Comparison of ENCODE assay signal across 22 cellular contexts in genomic region chr5:172999351-172999973, GRCh38. TPM values are rescaled to one million over a fixed set of nuclear protein-coding genes. Genes with fewer than 3 reads are reported as not detected.
DNase-seq lines count a peak whose midpoint lies in the region; ATAC-seq, FAIRE-seq and TF ChIP-seq lines count a peak whose summit lies in the region.
"Had no signal": no experiment of that assay in that cellular context is flagged by ENCODE, and none has a peak within 500 bp of the region (broad histone marks: within the 10 kb centered on the region; RNA-seq: fewer than 3 reads in every experiment).

No MANE protein-coding gene starts in this region.

- TF ChIP-seq CTCF in bronchial epithelial cell (IDR thresholded peaks at IDR 0.05; ENCODE audit: insufficient read depth, low read length, severe bottlenecking): no peak

- H3K27ac ChIP-seq in CD4-positive, alpha-beta memory T cell (ENCODE audit: low read depth, low read length): no peak overlapping the region
- no peak overlapping the region for H3K27ac ChIP-seq in trophoblast cell (ENCODE audit: low read depth, low read length)
- H3K27ac ChIP-seq: SJSA1 had no signal

- no peak overlapping the region for H3K4me3 Mint-ChIP-seq in activated T-cell treated with anti-CD3 and anti-CD28 coated beads, Interleukin-2, amount 50 U/mL, for 24 hours
- no peak overlapping the region for H3K4me3 Mint-ChIP-seq in CD4-positive, alpha-beta memory T cell
- H3K4me3 Mint-ChIP-seq: effector memory CD8-positive, alpha-beta T cell; H9 had no signal

- H3K4ac ChIP-seq in trophoblast cell (ENCODE audit: low read depth, low read length): peak overlapping the region; percentile 46

- H3K9me3 Mint-ChIP-seq in activated T-cell treated with anti-CD3 and anti-CD28 coated beads, Interleukin-2, amount 50 U/mL, for 24 hours: no peaks in the 10 kb centered on the region
- no peaks in the 10 kb centered on the region for H3K9me3 Mint-ChIP-seq in CD4-positive, alpha-beta memory T cell
- H3K9me3 Mint-ChIP-seq: activated T-helper 2 cell treated with anti-CD3 and anti-CD28 coated beads, Interferon-gamma antibody, Interleukin-2, Interleukin-4, amounts not matched to agents 10 μg/mL and 5 μg/mL and 100 μg/mL, durations not matched to agents 14 hours and 24 hours and 36 hours; effector memory CD8-positive, alpha-beta T cell; H9; immature natural killer cell had no signal

- no peak overlapping the region for H3K4me3 ChIP-seq in CD4-positive, alpha-beta memory T cell (ENCODE audit: low read length in 2 of 2)
- H3K4me3 ChIP-seq in bronchial epithelial cell (ENCODE audit: low read depth, low read length): no peak overlapping the region
- H3K4me3 ChIP-seq in trophoblast cell (ENCODE audit: low read depth, low read length): no peak overlapping the region
- H3K4me3 ChIP-seq: heart right ventricle, SJSA1 had no signal

- intact Hi-C loops in CD4-positive, alpha-beta memory T cell (cut with micrococcal nuclease): no loop called here

- no peak for ATAC-seq in GM21390 (IDR thresholded peaks at IDR 0.05; ENCODE audit: unreplicated experiment)
- ATAC-seq: effector memory CD8-positive, alpha-beta T cell had no signal

- CTCF ChIA-PET in CD4-positive, alpha-beta memory T cell (lab: Charles Lee; ENCODE audit: partially characterized antibody): interaction anchor here (1.0 kb wide), 1 partner anchor 11 kb away, joined by 7 read pairs; no protein-coding TSS in a partner anchor

- H4K12ac ChIP-seq in trophoblast cell (ENCODE audit: low read depth, low read length): no peak overlapping the region

- DNase-seq in activated T-cell treated with anti-CD3 and anti-CD28 coated beads, Interleukin-2, amount 50 U/mL, for 24 hours: no peak
- DNase-seq in activated T-cell treated with anti-CD3 and anti-CD28 coated beads for 4 hours (no peak), bronchial epithelial cell (ENCODE audit: low read depth) (peak; percentile 41), trophoblast cell (peak; percentile 39 to 73), NCI-H2196 (lab: John Stamatoyannopoulos, UW; ENCODE audit: unreplicated experiment) (no peak)
- DNase-seq in CD4-positive, alpha-beta memory T cell: no peak
- no peak for DNase-seq in stimulated activated CD4-positive, alpha-beta T cell treated with anti-CD3 and anti-CD28 coated beads, Interleukin-4, amount 100 ng/mL, for 24 hours
- DNase-seq: amygdala; C1 segment of cervical spinal cord; DMS79; effector memory CD8-positive, alpha-beta T cell; H9; heart right ventricle; immature natural killer cell; NCI-H146; NCI-H748 treated with DMSO at 0.1 percent for 48 hours; OCI-M1; stimulated activated CD4-positive, alpha-beta T cell treated with anti-CD3 and anti-CD28 coated beads, Interleukin-1b, Interleukin-23, amount 100 ng/mL, for 48 hours; T-helper 2 cell had no signal

- H2BK12ac ChIP-seq in trophoblast cell (ENCODE audit: low read length): no peak overlapping the region

- H3K18ac ChIP-seq in trophoblast cell (ENCODE audit: low read length): no peak overlapping the region

- H3K4me1 ChIP-seq in CD4-positive, alpha-beta memory T cell (ENCODE audit: insufficient read depth, low read length): peaks cover 66% of the 10 kb centered on the region
- H3K4me1 ChIP-seq in trophoblast cell (ENCODE audit: control insufficient read depth in 1 of 2, insufficient read depth in 2 of 2, low read length in 2 of 2): no peaks in the 10 kb centered on the region
- H3K4me1 ChIP-seq: SJSA1 had no signal

- no peak overlapping the region for H4K91ac ChIP-seq in trophoblast cell (ENCODE audit: low read depth, low read length)

- no peak overlapping the region for H2BK120ac ChIP-seq in trophoblast cell (ENCODE audit: insufficient read depth, low read length, poor library complexity)

- no peak for FAIRE-seq in bronchial epithelial cell (lab: Jason Lieb, UNC)

- H3K79me2 ChIP-seq in trophoblast cell (ENCODE audit: control insufficient read depth, insufficient read depth, low read length, poor library complexity): peaks cover 2% of the 10 kb centered on the region

- no peak overlapping the region for H2AFZ ChIP-seq in trophoblast cell (ENCODE audit: insufficient read depth, low read length, poor library complexity)

- H3K27me3 ChIP-seq in CD4-positive, alpha-beta memory T cell (ENCODE audit: insufficient read depth, low read length): no peaks in the 10 kb centered on the region
- H3K27me3 ChIP-seq in bronchial epithelial cell (ENCODE audit: control insufficient read depth, insufficient read depth, low read length) (no peaks in the 10 kb centered on the region), trophoblast cell (ENCODE audit: insufficient read depth, low read length) (no peaks in the 10 kb centered on the region)
- H3K27me3 ChIP-seq: heart right ventricle, SJSA1 had no signal

- H3K14ac ChIP-seq in trophoblast cell (ENCODE audit: low read length): no peak overlapping the region

- peaks cover 78% of the 10 kb centered on the region for H3K4me1 Mint-ChIP-seq in activated T-cell treated with anti-CD3 and anti-CD28 coated beads, Interleukin-2, amount 50 U/mL, for 24 hours (ENCODE audit: low read depth)
- H3K4me1 Mint-ChIP-seq in CD4-positive, alpha-beta memory T cell: peaks cover 45 to 61% (median 54%) of the 10 kb centered on the region in 4 donors

- H3K9ac ChIP-seq in trophoblast cell (ENCODE audit: low read length): no peak overlapping the region

- H3K27me3 Mint-ChIP-seq in activated T-cell treated with anti-CD3 and anti-CD28 coated beads, Interleukin-2, amount 50 U/mL, for 24 hours: no peaks in the 10 kb centered on the region
- H3K27me3 Mint-ChIP-seq in CD4-positive, alpha-beta memory T cell: no peaks in the 10 kb centered on the region
- H3K27me3 Mint-ChIP-seq: effector memory CD8-positive, alpha-beta T cell had no signal

- H2AK5ac ChIP-seq in trophoblast cell (ENCODE audit: low read length): no peak overlapping the region

- H3K23ac ChIP-seq in trophoblast cell (ENCODE audit: low read length): no peak overlapping the region

- H4K8ac ChIP-seq in trophoblast cell (ENCODE audit: low read depth, low read length): no peak overlapping the region

- no CpG with 5 or more reads among the region's 3 CpGs for WGBS in trophoblast cell (ENCODE audit: extremely low coverage, insufficient coverage, insufficient read length)

- H2BK5ac ChIP-seq in trophoblast cell (ENCODE audit: low read depth, low read length, poor library complexity): no peak overlapping the region

- no peaks in the 10 kb centered on the region for H3K9me3 ChIP-seq in CD4-positive, alpha-beta memory T cell (ENCODE audit: control insufficient read depth in 1 of 2, low read length in 2 of 2)
- peaks cover 1% of the 10 kb centered on the region for H3K9me3 ChIP-seq in trophoblast cell (ENCODE audit: insufficient read depth, low read depth, low read length)
- H3K9me3 ChIP-seq: heart right ventricle, SJSA1 had no signal

- peaks cover 84% of the 10 kb centered on the region for H3K36me3 Mint-ChIP-seq in activated T-cell treated with anti-CD3 and anti-CD28 coated beads, Interleukin-2, amount 50 U/mL, for 24 hours (ENCODE audit: low read depth)
- H3K36me3 Mint-ChIP-seq in CD4-positive, alpha-beta memory T cell: peaks cover 15 to 49% of the 10 kb centered on the region in 2 donors

- H3K4me2 ChIP-seq in trophoblast cell (ENCODE audit: low read length): no peak overlapping the region

- H3K79me1 ChIP-seq in trophoblast cell (ENCODE audit: low read length): no peaks in the 10 kb centered on the region

- peaks cover 13% of the 10 kb centered on the region for H3K36me3 ChIP-seq in CD4-positive, alpha-beta memory T cell (ENCODE audit: insufficient read depth, low read length)
- peaks cover 3% of the 10 kb centered on the region for H3K36me3 ChIP-seq in bronchial epithelial cell (ENCODE audit: control insufficient read depth, insufficient read depth, low read length)
- H3K36me3 ChIP-seq in trophoblast cell (ENCODE audit: control insufficient read depth in 1 of 2, insufficient read depth in 2 of 2, low read length in 2 of 2): peaks cover 12 to 13% of the 10 kb centered on the region in 2 experiments

- POLR2A ChIA-PET in CD4-positive, alpha-beta memory T cell (lab: Charles Lee; ENCODE audit: partially characterized antibody): no interaction called here

- H3K27ac Mint-ChIP-seq in activated T-cell treated with anti-CD3 and anti-CD28 coated beads, Interleukin-2, amount 50 U/mL, for 24 hours: peak overlapping the region; percentile 53
- H3K27ac Mint-ChIP-seq in CD4-positive, alpha-beta memory T cell: peak overlapping the region in 5 of 7 donors; percentile 10 to 81 (median 64)
- H3K27ac Mint-ChIP-seq: activated T-helper 2 cell treated with anti-CD3 and anti-CD28 coated beads, Interferon-gamma antibody, Interleukin-2, Interleukin-4, amounts not matched to agents 10 μg/mL and 5 μg/mL and 100 μg/mL, durations not matched to agents 14 hours and 24 hours and 36 hours had no signal

RNA-seq across cellular contexts. Expression of gene ATP6V0E1, which starts 15.9 kb away (rescaled TPM):
- 100 to 1,000 TPM; 158 TPM for total RNA-seq in CD4-positive, alpha-beta memory T cell
- polyA plus RNA-seq in CD4-positive, alpha-beta memory T cell: 100 to 1,000 TPM; 450 to 559 TPM
- 189 and 254 TPM in 2 replicates for total RNA-seq in bronchial epithelial cell
- 246 and 249 TPM in 2 replicates for polyA plus RNA-seq in trophoblast cell (2013)

RNA-seq across cellular contexts. Expression of gene RPL26L1, which starts 40.2 kb away (rescaled TPM):
- total RNA-seq in CD4-positive, alpha-beta memory T cell: 10 to 100 TPM in 1 of 2 experiments, 1 to 10 TPM in 1; 9.6 to 13.3 TPM
- polyA plus RNA-seq in CD4-positive, alpha-beta memory T cell: 10 to 100 TPM; 37.8 TPM
- 44.8 and 52.9 TPM in 2 replicates for total RNA-seq in bronchial epithelial cell
- polyA plus RNA-seq in trophoblast cell (2013): 61.9 and 63.3 TPM in 2 replicates

RNA-seq across cellular contexts. Expression of gene CREBRF, which starts 56.7 kb away (rescaled TPM):
- total RNA-seq in CD4-positive, alpha-beta memory T cell: 100 to 1,000 TPM; 102 TPM
- 10 to 100 TPM; 54.8 to 93.1 TPM for polyA plus RNA-seq in CD4-positive, alpha-beta memory T cell
- total RNA-seq in bronchial epithelial cell: 6.3 and 9.5 TPM in 2 replicates
- polyA plus RNA-seq in trophoblast cell (2013): 6.1 and 6.2 TPM in 2 replicates

Comparison
In these comparisons a context has a peak if more than half of its experiments do, and no peak if none do; other contexts are left out.
1. DNase-seq: peak in bronchial epithelial cell (single experiment) and trophoblast cell (2 of 2); none in activated T-cell treated with anti-CD3 and anti-CD28 coated beads, Interleukin-2, amount 50 U/mL, for 24 hours (single experiment), activated T-cell treated with anti-CD3 and anti-CD28 coated beads for 4 hours (single experiment), CD4-positive, alpha-beta memory T cell (0 of 5), stimulated activated CD4-positive, alpha-beta T cell treated with anti-CD3 and anti-CD28 coated beads, Interleukin-4, amount 100 ng/mL, for 24 hours (single experiment) and NCI-H2196 (single experiment).